In genomic region chr1:57887973-57888491, GRCh38 we compare ENCODE assay signal across 13 cellular contexts.
DNase-seq lines count a peak whose midpoint lies in the region; ATAC-seq and TF ChIP-seq lines count a peak whose summit lies in the region.
"Had no signal": no experiment of that assay in that cellular context is flagged by ENCODE, and none has a peak within 500 bp of the region (broad histone marks: within the 10 kb centered on the region; RNA-seq: fewer than 3 reads in every experiment).

No MANE protein-coding gene starts in this region.

- BruUV-seq in A673 (replicated peaks; lab: Mats Ljungman, UMichigan): no TSS peak

- no peak for ATAC-seq in GM21447 (IDR thresholded peaks at IDR 0.05; ENCODE audit: unreplicated experiment)
- ATAC-seq: HCT116 had no signal

- peaks cover 28% of the 10 kb centered on the region for H3K4me1 ChIP-seq in A673 (ENCODE audit: insufficient read depth, low read length, poor library complexity, severe bottlenecking)
- H3K4me1 ChIP-seq in HEK293 (ENCODE audit: control insufficient read depth, insufficient read depth, low read length): peaks cover 7% of the 10 kb centered on the region; the same call in 1 of the 2 replicates

- peak; percentile 26 for DNase-seq in A673 (ENCODE audit: low spot score)
- peak; percentile 36 for DNase-seq in astrocyte of the hippocampus (ENCODE audit: low read depth, low spot score)
- DNase-seq in left kidney (ENCODE audit: low read depth, low spot score): peak; percentile 26
- DNase-seq in activated T-cell treated with anti-CD3 and anti-CD28 coated beads, Interleukin-2, amount 50 U/mL, for 48 hours: no peak
- DNase-seq in GM19238 (ENCODE audit: insufficient read length, low spot score): no peak
- DNase-seq: CD4-positive, alpha-beta memory T cell; DND-41; GM23248; IMR-90 had no signal

- no peaks in the 10 kb centered on the region for H3K36me3 ChIP-seq in A673 (ENCODE audit: insufficient read depth, low read length, poor library complexity, severe bottlenecking)
- H3K36me3 ChIP-seq in HEK293 (ENCODE audit: control insufficient read depth in 2 of 2, insufficient read depth in 1 of 2, low read length in 2 of 2): no peaks in the 10 kb centered on the region

- H3K27me3 ChIP-seq in A673 (replicated peaks; ENCODE audit: insufficient read depth, low read depth, low read length, poor library complexity): no peaks in the 10 kb centered on the region

- H3K9me3 ChIP-seq in A673 (ENCODE audit: low read depth, low read length, poor library complexity, severe bottlenecking) (no peaks in the 10 kb centered on the region), HEK293 (ENCODE audit: control insufficient read depth, insufficient read depth, low read depth, low read length) (no peaks in the 10 kb centered on the region)

- POLR2A ChIA-PET in A673 (lab: Charles Lee; ENCODE audit: low non-redundant PET): no interaction called here
- POLR2A ChIA-PET in HEK293 (lab: Yijun Ruan, JAX): no interaction called here

- TF ChIP-seq CTCF in A673 (conservative IDR thresholded peaks at IDR 0.05; ENCODE audit: low read depth, low read length) (no peak), HEK293 (tag by site-specific recombination; IDR thresholded peaks at IDR 0.05) (no peak)

- H3K27ac ChIP-seq in A673 (ENCODE audit: low read depth, low read length, poor library complexity, severe bottlenecking): no peak overlapping the region
- H3K27ac ChIP-seq in HEK293 (ENCODE audit: extremely low read depth, low read depth, low read length): no peak overlapping the region
- H3K27ac ChIP-seq: C4-2B, GM23248 had no signal

- H3K4me3 ChIP-seq in A673 (ENCODE audit: low read depth, low read length, poor library complexity, severe bottlenecking): no peak overlapping the region
- H3K4me3 ChIP-seq in HEK293 (ENCODE audit: low read depth, low read length): no peak overlapping the region
- H3K4me3 ChIP-seq: GM23248 had no signal

- CTCF ChIA-PET in A673 (lab: Charles Lee): no interaction called here
- CTCF ChIA-PET in HEK293 (lab: Yijun Ruan, JAX): no interaction called here

- intact Hi-C loops in A673 (cut with micrococcal nuclease; ENCODE audit: unreplicated experiment): loop anchor here (5.0 kb wide), 1 partner anchor 181 kb away; no protein-coding TSS in a partner anchor

TF ChIP-seq in HEK293, 187 proteins besides CTCF, POLR2A, EP300 and RAD21 (continues in another document):
- TF ChIP-seq, protein P1, sequence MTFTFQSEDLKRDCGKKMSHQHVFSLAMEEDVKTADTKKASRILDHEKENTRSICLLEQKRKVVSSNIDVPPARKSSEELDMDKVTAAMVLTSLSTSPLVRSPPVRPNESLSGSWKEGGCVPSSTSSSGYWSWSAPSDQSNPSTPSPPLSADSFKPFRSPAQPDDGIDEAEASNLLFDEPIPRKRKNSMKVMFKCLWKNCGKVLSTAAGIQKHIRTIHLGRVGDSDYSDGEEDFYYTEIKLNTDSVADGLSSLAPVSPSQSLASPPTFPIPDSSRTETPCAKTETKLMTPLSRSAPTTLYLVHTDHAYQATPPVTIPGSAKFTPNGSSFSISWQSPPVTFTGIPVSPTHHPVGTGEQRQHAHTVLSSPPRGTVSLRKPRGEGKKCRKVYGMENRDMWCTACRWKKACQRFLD (tag by site-specific recombination; IDR thresholded peaks at IDR 0.05): no peak
- TF ChIP-seq ZNF280D (tag by site-specific recombination; IDR thresholded peaks at IDR 0.05) (no peak), MZF1 (tag by site-specific recombination; IDR thresholded peaks at IDR 0.05; ENCODE audit: borderline replicate concordance) (peak; percentile 99), ZNF133 (tag by site-specific recombination; IDR thresholded peaks at IDR 0.05) (no peak), ZBTB44 (tag by site-specific recombination; IDR thresholded peaks at IDR 0.05) (no peak; the same call in 1 of the 2 replicates), ZNF518A (tag by site-specific recombination; conservative IDR thresholded peaks at IDR 0.05; ENCODE audit: low read depth) (no peak), ZNF398 (tag by site-specific recombination; IDR thresholded peaks at IDR 0.05) (no peak), ZNF341 (tag by site-specific recombination; IDR thresholded peaks at IDR 0.05; ENCODE audit: low read depth) (no peak), ZNF623 (tag by site-specific recombination; IDR thresholded peaks at IDR 0.05) (no peak), ZNF626 (tag by site-specific recombination; IDR thresholded peaks at IDR 0.05) (no peak)

Comparison
In these comparisons a context has a peak if more than half of its experiments do, and no peak if none do; other contexts are left out.
1. DNase-seq: peak in A673 (single experiment), astrocyte of the hippocampus (single experiment) and left kidney (single experiment); none in activated T-cell treated with anti-CD3 and anti-CD28 coated beads, Interleukin-2, amount 50 U/mL, for 48 hours (0 of 2) and GM19238 (single experiment).